8 cellular contexts compared by ENCODE assay signal in the genomic region with DNA sequence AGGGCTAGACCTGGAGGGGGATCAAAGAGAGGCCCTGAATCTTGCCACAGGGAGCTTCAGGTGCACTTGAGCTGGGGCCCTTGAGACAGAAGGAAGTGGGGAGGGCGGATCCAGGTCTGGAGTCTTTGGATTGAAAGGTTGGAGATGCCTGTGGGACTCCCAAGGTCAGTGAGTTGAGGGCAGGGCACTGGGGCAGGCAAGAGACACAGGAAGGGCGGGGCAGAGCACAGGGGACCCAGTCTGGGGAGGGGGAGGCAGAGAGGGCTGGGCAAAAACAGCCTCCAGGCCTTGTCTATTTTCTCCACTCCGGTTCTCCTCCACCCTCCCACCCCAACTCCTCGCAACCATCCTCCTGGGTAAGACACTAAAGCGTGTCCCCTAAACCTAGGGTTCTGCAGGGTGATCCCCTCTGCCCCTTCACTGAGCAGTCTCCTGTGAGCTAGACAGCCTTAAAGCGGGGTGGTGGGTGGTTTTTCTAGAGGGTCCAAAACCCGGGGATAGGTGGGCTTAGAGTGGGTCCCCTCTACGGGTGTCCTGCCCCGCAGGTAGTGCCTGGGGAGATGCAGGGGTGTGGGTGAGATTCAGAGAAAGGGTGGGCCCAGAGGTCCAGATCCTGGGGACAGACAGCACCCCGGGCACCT. TPM values are rescaled to one million over a fixed set of nuclear protein-coding genes. Genes with fewer than 3 reads are reported as not detected.
DNase-seq lines count a peak whose midpoint lies in the region; ATAC-seq lines count a peak whose summit lies in the region.

No MANE protein-coding gene starts in this region.

- POLR2A ChIA-PET in activated naive CD8-positive, alpha-beta T cell treated with anti-CD3 and anti-CD28 coated beads, Interleukin-2, amount 10 ng/mL, durations not matched to agents 7 days and 5 days (lab: Charles Lee), result interaction anchor here (1.4 to 1.6 kb wide), 2 partner anchors 16 to 38 kb away, joined by 3 to 6 read pairs; no protein-coding TSS in a partner anchor

- DNase-seq in DMS153 (lab: John Stamatoyannopoulos, UW) (peak; percentile 18), DMS153 treated with DMSO at 0.1 percent for 48 hours (lab: John Stamatoyannopoulos, UW; ENCODE audit: unreplicated experiment) (no peak), iPS-NIHi7 (ENCODE audit: extremely low spot score) (peak; percentile 60), 8988T (no peak), ecto neural progenitor cell (ENCODE audit: low spot score) (no peak)
- DNase-seq in activated naive CD8-positive, alpha-beta T cell treated with anti-CD3 and anti-CD28 coated beads, Interleukin-2, amount 10 ng/mL, durations not matched to agents 7 days and 5 days, result no peak

- peaks cover 2% of the 10 kb centered on the region for H3K36me3 Mint-ChIP-seq in activated naive CD8-positive, alpha-beta T cell treated with anti-CD3 and anti-CD28 coated beads, Interleukin-2, amount 10 ng/mL, durations not matched to agents 7 days and 5 days

- H3K27me3 Mint-ChIP-seq in activated naive CD8-positive, alpha-beta T cell treated with anti-CD3 and anti-CD28 coated beads, Interleukin-2, amount 10 ng/mL, durations not matched to agents 7 days and 5 days, result peaks cover 2% of the 10 kb centered on the region

- peaks cover 6% of the 10 kb centered on the region for H3K9me3 Mint-ChIP-seq in activated naive CD8-positive, alpha-beta T cell treated with anti-CD3 and anti-CD28 coated beads, Interleukin-2, amount 10 ng/mL, durations not matched to agents 7 days and 5 days

- no peak for ATAC-seq in activated naive CD8-positive, alpha-beta T cell treated with anti-CD3 and anti-CD28 coated beads, Interleukin-2, amount 10 ng/mL, durations not matched to agents 7 days and 5 days (ENCODE audit: low read depth)
- no peak for ATAC-seq in esophagus mucosa

- H3K27ac ChIP-seq in temporal lobe (ENCODE audit: low read depth, low read length), result peak overlapping the region; percentile 56

- H3K4me1 Mint-ChIP-seq in activated naive CD8-positive, alpha-beta T cell treated with anti-CD3 and anti-CD28 coated beads, Interleukin-2, amount 10 ng/mL, durations not matched to agents 7 days and 5 days, result peaks cover 22% of the 10 kb centered on the region

- peak overlapping the region; percentile 69 for H3K27ac Mint-ChIP-seq in activated naive CD8-positive, alpha-beta T cell treated with anti-CD3 and anti-CD28 coated beads, Interleukin-2, amount 10 ng/mL, durations not matched to agents 7 days and 5 days

- H3K4me3 Mint-ChIP-seq in activated naive CD8-positive, alpha-beta T cell treated with anti-CD3 and anti-CD28 coated beads, Interleukin-2, amount 10 ng/mL, durations not matched to agents 7 days and 5 days, result peak overlapping the region; percentile 80

RNA-seq across cellular contexts. Expression of a gene that starts 38.6 kb away (rescaled TPM):
- under 1 TPM; 0.31 to 0.33 TPM for total RNA-seq in activated naive CD8-positive, alpha-beta T cell treated with anti-CD3 and anti-CD28 coated beads, Interleukin-2, amount 10 ng/mL, durations not matched to agents 7 days and 5 days
- total RNA-seq in temporal lobe (3.9 TPM), esophagus mucosa (36.0 TPM)

RNA-seq across cellular contexts. Expression of a gene that starts 44.2 kb away (rescaled TPM):
- total RNA-seq in activated naive CD8-positive, alpha-beta T cell treated with anti-CD3 and anti-CD28 coated beads, Interleukin-2, amount 10 ng/mL, durations not matched to agents 7 days and 5 days, result 10 to 100 TPM; 20.2 to 23.2 TPM
- total RNA-seq in temporal lobe (48.7 TPM), esophagus mucosa (37.7 TPM)

Comparison
In these comparisons a context has a peak if more than half of its experiments do, and no peak if none do; other contexts are left out.
1. DNase-seq: peak in DMS153 (single experiment) and iPS-NIHi7 (single experiment); none in DMS153 treated with DMSO at 0.1 percent for 48 hours (single experiment), activated naive CD8-positive, alpha-beta T cell treated with anti-CD3 and anti-CD28 coated beads, Interleukin-2, amount 10 ng/mL, durations not matched to agents 7 days and 5 days (single experiment), 8988T (single experiment) and ecto neural progenitor cell (single experiment).